In the genomic region with DNA sequence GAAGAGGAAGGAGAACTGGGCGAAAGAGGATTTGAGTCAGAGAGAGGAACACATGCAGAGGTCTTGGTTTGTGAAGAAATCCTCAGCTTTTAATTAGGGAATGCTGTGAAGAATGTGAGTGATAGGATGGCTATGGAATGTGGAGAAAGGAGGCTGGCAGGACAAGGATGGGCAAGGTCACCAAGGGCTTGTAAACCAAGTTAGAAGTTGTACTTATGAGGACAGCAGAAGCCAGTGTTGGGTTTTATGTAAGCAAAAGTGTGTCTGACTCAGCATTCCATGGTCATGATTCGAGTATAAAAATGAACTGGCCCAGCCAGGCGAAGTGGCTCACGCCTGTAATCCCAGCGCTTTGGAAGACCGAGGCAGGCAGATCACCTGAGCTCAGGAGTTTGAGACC, we compare ENCODE assay signal across 1 cellular context.
TF ChIP-seq lines count a peak whose summit lies in the region.

No MANE protein-coding gene starts in this region.

TF ChIP-seq in A549, 52 proteins besides CTCF, POLR2A, EP300 and RAD21 (continued from another document):
- TF ChIP-seq HOXB5 (CRISPR knock-in tag; IDR thresholded peaks at IDR 0.05): no peak
- TF ChIP-seq POLR2AphosphoS2 (conservative IDR thresholded peaks at IDR 0.05; ENCODE audit: low read length): no peak
- TF ChIP-seq FOXS1 (CRISPR knock-in tag; IDR thresholded peaks at IDR 0.05): no peak
- no peak for TF ChIP-seq KDM5A (IDR thresholded peaks at IDR 0.05)
- no peak for TF ChIP-seq HMGXB4 (CRISPR knock-in tag; IDR thresholded peaks at IDR 0.05; ENCODE audit: borderline replicate concordance)
- TF ChIP-seq, protein P1, sequence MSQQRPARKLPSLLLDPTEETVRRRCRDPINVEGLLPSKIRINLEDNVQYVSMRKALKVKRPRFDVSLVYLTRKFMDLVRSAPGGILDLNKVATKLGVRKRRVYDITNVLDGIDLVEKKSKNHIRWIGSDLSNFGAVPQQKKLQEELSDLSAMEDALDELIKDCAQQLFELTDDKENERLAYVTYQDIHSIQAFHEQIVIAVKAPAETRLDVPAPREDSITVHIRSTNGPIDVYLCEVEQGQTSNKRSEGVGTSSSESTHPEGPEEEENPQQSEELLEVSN (IDR thresholded peaks at IDR 0.05; ENCODE audit: borderline replicate concordance, low read depth): no peak
- TF ChIP-seq CBX2 (IDR thresholded peaks at IDR 0.05; ENCODE audit: borderline replicate concordance, low read depth): no peak
- no peak for TF ChIP-seq PHF8 (IDR thresholded peaks at IDR 0.05; ENCODE audit: borderline replicate concordance, low read depth)
- peak; percentile 34; the same call in 1 of the 2 replicates for TF ChIP-seq NFE2L2 (conservative IDR thresholded peaks at IDR 0.05; ENCODE audit: low read length)
- TF ChIP-seq, protein P2, sequence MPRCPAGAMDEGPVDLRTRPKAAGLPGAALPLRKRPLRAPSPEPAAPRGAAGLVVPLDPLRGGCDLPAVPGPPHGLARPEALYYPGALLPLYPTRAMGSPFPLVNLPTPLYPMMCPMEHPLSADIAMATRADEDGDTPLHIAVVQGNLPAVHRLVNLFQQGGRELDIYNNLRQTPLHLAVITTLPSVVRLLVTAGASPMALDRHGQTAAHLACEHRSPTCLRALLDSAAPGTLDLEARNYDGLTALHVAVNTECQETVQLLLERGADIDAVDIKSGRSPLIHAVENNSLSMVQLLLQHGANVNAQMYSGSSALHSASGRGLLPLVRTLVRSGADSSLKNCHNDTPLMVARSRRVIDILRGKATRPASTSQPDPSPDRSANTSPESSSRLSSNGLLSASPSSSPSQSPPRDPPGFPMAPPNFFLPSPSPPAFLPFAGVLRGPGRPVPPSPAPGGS (IDR thresholded peaks at IDR 0.05): no peak
- no peak for TF ChIP-seq TFCP2L1 (CRISPR knock-in tag; IDR thresholded peaks at IDR 0.05)
- peak; percentile 77; the same call in 1 of the 2 replicates for TF ChIP-seq ESRRA (IDR thresholded peaks at IDR 0.05; ENCODE audit: borderline replicate concordance, low read length)
- TF ChIP-seq CBX8 (IDR thresholded peaks at IDR 0.05): no peak
- TF ChIP-seq JUN (IDR thresholded peaks at IDR 0.05): no peak
- TF ChIP-seq RFX5 (IDR thresholded peaks at IDR 0.05): no peak
- peak; percentile 11; the same call in 1 of the 2 replicates for TF ChIP-seq HOXB13 (CRISPR knock-in tag; IDR thresholded peaks at IDR 0.05; ENCODE audit: low read depth)
- no peak for TF ChIP-seq EHMT2 (IDR thresholded peaks at IDR 0.05; ENCODE audit: low read depth)
- no peak for TF ChIP-seq ZFP36 (IDR thresholded peaks at IDR 0.05; ENCODE audit: borderline replicate concordance, partially characterized antibody)
- TF ChIP-seq JUNB (IDR thresholded peaks at IDR 0.05): peak; percentile 71
- peak; percentile 97 for TF ChIP-seq MAFK (IDR thresholded peaks at IDR 0.05; ENCODE audit: partially characterized antibody)
- no peak for TF ChIP-seq NPAS2 (CRISPR knock-in tag; IDR thresholded peaks at IDR 0.05; ENCODE audit: borderline replicate concordance)
- TF ChIP-seq MYC (IDR thresholded peaks at IDR 0.05; ENCODE audit: borderline replicate concordance, low read length): no peak
- TF ChIP-seq USF2 (IDR thresholded peaks at IDR 0.05): no peak
- TF ChIP-seq, protein P3, sequence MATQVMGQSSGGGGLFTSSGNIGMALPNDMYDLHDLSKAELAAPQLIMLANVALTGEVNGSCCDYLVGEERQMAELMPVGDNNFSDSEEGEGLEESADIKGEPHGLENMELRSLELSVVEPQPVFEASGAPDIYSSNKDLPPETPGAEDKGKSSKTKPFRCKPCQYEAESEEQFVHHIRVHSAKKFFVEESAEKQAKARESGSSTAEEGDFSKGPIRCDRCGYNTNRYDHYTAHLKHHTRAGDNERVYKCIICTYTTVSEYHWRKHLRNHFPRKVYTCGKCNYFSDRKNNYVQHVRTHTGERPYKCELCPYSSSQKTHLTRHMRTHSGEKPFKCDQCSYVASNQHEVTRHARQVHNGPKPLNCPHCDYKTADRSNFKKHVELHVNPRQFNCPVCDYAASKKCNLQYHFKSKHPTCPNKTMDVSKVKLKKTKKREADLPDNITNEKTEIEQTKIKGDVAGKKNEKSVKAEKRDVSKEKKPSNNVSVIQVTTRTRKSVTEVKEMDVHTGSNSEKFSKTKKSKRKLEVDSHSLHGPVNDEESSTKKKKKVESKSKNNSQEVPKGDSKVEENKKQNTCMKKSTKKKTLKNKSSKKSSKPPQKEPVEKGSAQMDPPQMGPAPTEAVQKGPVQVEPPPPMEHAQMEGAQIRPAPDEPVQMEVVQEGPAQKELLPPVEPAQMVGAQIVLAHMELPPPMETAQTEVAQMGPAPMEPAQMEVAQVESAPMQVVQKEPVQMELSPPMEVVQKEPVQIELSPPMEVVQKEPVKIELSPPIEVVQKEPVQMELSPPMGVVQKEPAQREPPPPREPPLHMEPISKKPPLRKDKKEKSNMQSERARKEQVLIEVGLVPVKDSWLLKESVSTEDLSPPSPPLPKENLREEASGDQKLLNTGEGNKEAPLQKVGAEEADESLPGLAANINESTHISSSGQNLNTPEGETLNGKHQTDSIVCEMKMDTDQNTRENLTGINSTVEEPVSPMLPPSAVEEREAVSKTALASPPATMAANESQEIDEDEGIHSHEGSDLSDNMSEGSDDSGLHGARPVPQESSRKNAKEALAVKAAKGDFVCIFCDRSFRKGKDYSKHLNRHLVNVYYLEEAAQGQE (IDR thresholded peaks at IDR 0.05): no peak
- peak; percentile 60; the same call in 1 of the 2 replicates for TF ChIP-seq GATA3 (IDR thresholded peaks at IDR 0.05; ENCODE audit: borderline replicate concordance)
- TF ChIP-seq CHD4 (IDR thresholded peaks at IDR 0.05; ENCODE audit: borderline replicate concordance): no peak
- no peak for TF ChIP-seq NR3C1 (IDR thresholded peaks at IDR 0.05)
- no peak for TF ChIP-seq HEYL (CRISPR knock-in tag; IDR thresholded peaks at IDR 0.05)
- no peak for TF ChIP-seq PBX3 (IDR thresholded peaks at IDR 0.05)
- no peak for TF ChIP-seq SREBF2 (IDR thresholded peaks at IDR 0.05)
- 0 out of 2 replicates have a peak, but pooled peaks have one; percentile 7 for TF ChIP-seq ATOH8 (CRISPR knock-in tag; IDR thresholded peaks at IDR 0.05; ENCODE audit: low read depth)
- TF ChIP-seq MAX (IDR thresholded peaks at IDR 0.05): peak; percentile 27
- no peak for TF ChIP-seq RARB (CRISPR knock-in tag; IDR thresholded peaks at IDR 0.05)
- TF ChIP-seq ZNF302 (CRISPR knock-in tag; IDR thresholded peaks at IDR 0.05): no peak
- no peak for TF ChIP-seq MAZ (IDR thresholded peaks at IDR 0.05; ENCODE audit: borderline replicate concordance, low read depth, low read length)
